30 cellular contexts compared by ENCODE assay signal in the genomic region with DNA sequence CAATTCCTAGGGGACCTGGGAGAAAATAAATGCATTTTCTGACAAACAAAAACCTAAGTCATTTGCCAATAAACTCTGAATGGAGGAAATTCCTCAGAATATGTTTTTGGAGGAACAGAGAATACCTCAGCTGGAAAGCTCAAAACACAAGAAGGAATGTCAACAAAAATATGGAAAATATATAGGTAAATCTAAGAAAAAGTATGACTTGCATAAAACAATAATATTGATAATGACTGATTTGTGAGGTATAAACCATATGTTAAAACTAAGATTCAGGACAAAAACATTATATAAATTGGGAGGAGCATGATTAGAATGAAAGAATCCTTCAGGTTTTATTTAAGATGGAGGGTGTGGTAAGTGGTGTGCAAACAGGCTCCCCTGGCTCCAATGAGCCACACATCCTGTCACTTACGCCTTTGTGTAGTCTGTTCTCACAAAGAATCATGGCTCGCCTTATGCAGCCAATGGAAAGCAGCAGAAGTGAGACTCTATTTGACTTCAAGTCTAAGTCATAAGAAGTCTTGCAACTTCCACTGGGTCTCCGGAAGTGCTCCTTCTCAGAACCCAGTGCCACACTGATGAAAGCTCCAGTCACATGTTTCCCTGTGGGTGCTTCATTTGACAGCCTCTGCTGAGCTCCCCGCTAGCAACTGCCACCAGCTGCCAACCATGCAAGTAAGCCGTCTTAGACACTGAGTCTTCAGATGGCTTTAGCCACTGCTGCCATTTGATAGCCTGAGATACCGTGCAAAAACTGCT. TPM values are rescaled to one million over a fixed set of nuclear protein-coding genes. Genes with fewer than 3 reads are reported as not detected.
DNase-seq lines count a peak whose midpoint lies in the region; FAIRE-seq and TF ChIP-seq lines count a peak whose summit lies in the region.
"Had no signal": no experiment of that assay in that cellular context is flagged by ENCODE, and none has a peak within 500 bp of the region (broad histone marks: within the 10 kb centered on the region; RNA-seq: fewer than 3 reads in every experiment).

No MANE protein-coding gene starts in this region.

- CTCF ChIA-PET in H1 (lab: Charles Lee; ENCODE audit: partially characterized antibody) = no interaction called here

- H2BK15ac ChIP-seq in H1 (ENCODE audit: low read length) = no peak overlapping the region

- no peaks in the 10 kb centered on the region for H3K79me2 ChIP-seq in DOHH2 (ENCODE audit: control insufficient read depth, low read length)
- no peaks in the 10 kb centered on the region for H3K79me2 ChIP-seq in H1 (ENCODE audit: control insufficient read depth in 1 of 2, insufficient read depth in 2 of 2, low read length in 2 of 2)
- no peaks in the 10 kb centered on the region for H3K79me2 ChIP-seq in osteoblast (ENCODE audit: insufficient read depth, low read length)

- H2BK12ac ChIP-seq in H1 (ENCODE audit: low read depth, low read length) = no peak overlapping the region

- H4K91ac ChIP-seq in H1 (replicated peaks; ENCODE audit: insufficient read length, low read length) = peak overlapping the region; percentile 47

- H2AK5ac ChIP-seq in H1 (ENCODE audit: low read depth, low read length) = no peak overlapping the region

- no peak overlapping the region for H3K4ac ChIP-seq in H1 (replicated peaks; ENCODE audit: insufficient read length, low read depth, low read length)

- H3K9me3 ChIP-seq in DOHH2 (ENCODE audit: control insufficient read depth, insufficient read depth, low read length) (no peaks in the 10 kb centered on the region), H1 (ENCODE audit: insufficient read depth in 2 of 2, low read depth in 1 of 2, low read length in 1 of 2) (no peaks in the 10 kb centered on the region), ovary (no peaks in the 10 kb centered on the region), osteoblast (ENCODE audit: low read depth, low read length) (no peaks in the 10 kb centered on the region)
- H3K9me3 ChIP-seq: HAP-1, heart right ventricle, prostate gland, SK-N-SH, tibial nerve had no signal

- TF ChIP-seq POLR2A in H1 (IDR thresholded peaks at IDR 0.05; ENCODE audit: control extremely low read depth in 1 of 2, low read depth in 2 of 2, low read length in 2 of 2) = no peak
- no peak for TF ChIP-seq POLR2A in ovary (IDR thresholded peaks at IDR 0.05)

- DNase-seq in DMS53 (lab: John Stamatoyannopoulos, UW) (peak; percentile 15), DMS53 treated with DMSO at 0.1 percent for 48 hours (lab: John Stamatoyannopoulos, UW; ENCODE audit: unreplicated experiment) (no peak), NCI-H524 (lab: John Stamatoyannopoulos, UW) (peak; percentile 79 to 92), H1 (ENCODE audit: low read depth in 1 of 2, low spot score in 2 of 2) (no peak), ovary (no peak), AG08396 (ENCODE audit: low spot score) (no peak), osteoblast (ENCODE audit: insufficient read length, low spot score, missing footprints) (no peak)
- DNase-seq: activated CD4-positive, alpha-beta T cell treated with anti-CD3 and anti-CD28 coated beads, Interleukin-2, amount 50 U/mL, for 1 hour; activated naive CD4-positive, alpha-beta T cell treated with anti-CD3 and anti-CD28 coated beads for 36 hours; CD4-positive, alpha-beta memory T cell; DMS 273 treated with DMSO at 0.1 percent for 48 hours; effector CD8-positive, alpha-beta T cell; foreskin fibroblast; heart right ventricle; mammary epithelial cell; NCI-H1694; NCI-H2227 treated with DMSO at 0.1 percent for 48 hours; SK-N-SH; stimulated activated CD8-positive, alpha-beta memory T cell treated with anti-CD3 and anti-CD28 coated beads, Interleukin-4, amount 100 ng/mL, for 48 hours had no signal

- H3K36me3 ChIP-seq in DOHH2 (ENCODE audit: control insufficient read depth, low read length) (no peaks in the 10 kb centered on the region), H1 (ENCODE audit: control insufficient read depth in 2 of 4, insufficient read depth in 4 of 4, low read length in 3 of 4) (no peaks in the 10 kb centered on the region), ovary (no peaks in the 10 kb centered on the region), osteoblast (ENCODE audit: insufficient read depth, low read length) (no peaks in the 10 kb centered on the region)
- H3K36me3 ChIP-seq: HAP-1, heart right ventricle, prostate gland, tibial nerve had no signal

- no peak for TF ChIP-seq RAD21 in H1 (IDR thresholded peaks at IDR 0.05 in 1 of 2, conservative IDR thresholded peaks at IDR 0.05 in 1 of 2; ENCODE audit: low read depth in 2 of 2, low read length in 2 of 2)

- H2AFZ ChIP-seq in H1 (ENCODE audit: low read length) (no peak overlapping the region), osteoblast (ENCODE audit: low read length) (no peak overlapping the region)

- H3K23me2 ChIP-seq in H1 (ENCODE audit: low read depth, low read length) = no peaks in the 10 kb centered on the region

- H3K79me1 ChIP-seq in H1 (ENCODE audit: low read depth, low read length) = no peaks in the 10 kb centered on the region

- H2BK5ac ChIP-seq in H1 (ENCODE audit: low read depth, low read length) = no peak overlapping the region

- H3K9ac ChIP-seq in H1 (replicated peaks in 1 of 4; ENCODE audit: extremely low read depth in 1 of 4, low read depth in 3 of 4, low read length in 3 of 4) = no peak overlapping the region
- H3K9ac ChIP-seq: SK-N-SH had no signal

- no peak overlapping the region for H4K8ac ChIP-seq in H1 (ENCODE audit: extremely low read depth, insufficient read depth, low read length)

- intact Hi-C loops in ovary (cut with DNase I) = no loop called here

- 88% methylated on average over 6 of the region's 6 CpGs; no CpG with 5 or more reads in 1 of the 2 experiments for WGBS in H1 (ENCODE audit: extremely low coverage in 1 of 2, insufficient coverage in 1 of 2, insufficient read length in 1 of 2, insufficient replicate concordance in 2 of 2, low coverage in 1 of 2, low lambda C conversion rate in 2 of 2, missing lambda C conversion rate in 1 of 2), 2 experiments
- WGBS in ovary, 3 donors = 86 to 88% (median 87%) methylated on average over 6 of the region's 6 CpGs

- TF ChIP-seq CTCF in DOHH2 (IDR thresholded peaks at IDR 0.05; ENCODE audit: low read depth, low read length, poor library complexity, severe bottlenecking) = no peak
- TF ChIP-seq CTCF in H1 (IDR thresholded peaks at IDR 0.05; ENCODE audit: control extremely low read depth in 1 of 3, insufficient read depth in 1 of 3, low read depth in 1 of 3, low read length in 3 of 3) = no peak
- no peak for TF ChIP-seq CTCF in ovary (IDR thresholded peaks at IDR 0.05)
- no peak for TF ChIP-seq CTCF in osteoblast (IDR thresholded peaks at IDR 0.05; ENCODE audit: extremely low read depth, low read depth, low read length)

- H3K56ac ChIP-seq in H1 (replicated peaks; ENCODE audit: insufficient read length, low read depth, low read length) = no peak overlapping the region

- no peak overlapping the region for H4K5ac ChIP-seq in H1 (ENCODE audit: insufficient read length, low read depth, low read length)

- no peak overlapping the region for H3K18ac ChIP-seq in H1 (ENCODE audit: extremely low read depth, low read length)

- H3K23ac ChIP-seq in H1 (ENCODE audit: insufficient read length) = no peak overlapping the region

- POLR2A ChIA-PET in H1 (lab: Charles Lee; ENCODE audit: partially characterized antibody) = interaction anchor here (0.9 kb wide), 1 partner anchor 9 kb away, joined by 3 read pairs; a partner anchor contains a TSS

- peak overlapping the region; percentile 28 for H3K4me2 ChIP-seq in DOHH2 (ENCODE audit: low read length)
- H3K4me2 ChIP-seq in H1 (ENCODE audit: insufficient read depth in 1 of 2, low read depth in 2 of 2, low read length in 2 of 2) = no peak overlapping the region
- H3K4me2 ChIP-seq in osteoblast (ENCODE audit: insufficient read depth, low read length) = no peak overlapping the region
- H3K4me2 ChIP-seq: SK-N-SH had no signal

- H2BK20ac ChIP-seq in H1 (ENCODE audit: low read length) = no peak overlapping the region

- H4K20me1 ChIP-seq in DOHH2 (ENCODE audit: control insufficient read depth, insufficient read depth, low read depth, low read length) (no peaks in the 10 kb centered on the region), H1 (replicated peaks in 1 of 2; ENCODE audit: control insufficient read depth in 1 of 2, insufficient read depth in 2 of 2, low read length in 2 of 2) (no peaks in the 10 kb centered on the region), osteoblast (ENCODE audit: insufficient read depth, low read length) (no peaks in the 10 kb centered on the region)

- no peaks in the 10 kb centered on the region for H3K9me2 ChIP-seq in DOHH2 (replicated peaks; ENCODE audit: control insufficient read depth, low read length)
- H3K9me2 ChIP-seq: SK-N-SH had no signal

- peak overlapping the region; percentile 5; the same call in 1 of the 2 replicates for H3K4me3 ChIP-seq in DOHH2 (ENCODE audit: low read length)
- no peak overlapping the region for H3K4me3 ChIP-seq in H1 (ENCODE audit: extremely low read depth in 1 of 4, insufficient read depth in 2 of 4, low read depth in 3 of 4, low read length in 4 of 4)
- no peak overlapping the region for H3K4me3 ChIP-seq in ovary
- no peak overlapping the region for H3K4me3 ChIP-seq in osteoblast (ENCODE audit: insufficient read depth, low read length)
- H3K4me3 ChIP-seq: HAP-1, heart right ventricle, prostate gland, tibial nerve had no signal

- no peak overlapping the region for H2BK120ac ChIP-seq in H1 (replicated peaks; ENCODE audit: low read depth, low read length)

- peak overlapping the region; percentile 47 for H3K27ac ChIP-seq in DOHH2 (ENCODE audit: low read depth, low read length)
- H3K27ac ChIP-seq in H1 (ENCODE audit: low read depth, low read length) = no peak overlapping the region
- H3K27ac ChIP-seq in ovary = no peak overlapping the region
- no peak overlapping the region for H3K27ac ChIP-seq in osteoblast (ENCODE audit: low read depth, low read length)
- H3K27ac ChIP-seq: 22Rv1, heart right ventricle, HL-60, prostate gland, tibial nerve, VCaP had no signal

- no peak overlapping the region for H3K14ac ChIP-seq in H1 (ENCODE audit: insufficient read length)

- no peak for FAIRE-seq in H1 (lab: Jason Lieb, UNC)
- FAIRE-seq: bronchial epithelial cell, colon, GM12892 had no signal

- no peaks in the 10 kb centered on the region for H3K27me3 ChIP-seq in DOHH2 (ENCODE audit: control insufficient read depth, low read length)
- H3K27me3 ChIP-seq in H1 (replicated peaks in 1 of 4; ENCODE audit: control insufficient read depth in 3 of 4, extremely low read depth in 1 of 4, insufficient read depth in 3 of 4, low read length in 3 of 4) = no peaks in the 10 kb centered on the region
- H3K27me3 ChIP-seq in ovary = no peaks in the 10 kb centered on the region
- H3K27me3 ChIP-seq in osteoblast (ENCODE audit: insufficient read depth, low read length) = peaks cover 13% of the 10 kb centered on the region

- H3F3A ChIP-seq in DOHH2 (ENCODE audit: control insufficient read depth, insufficient read depth) = 0 out of 2 replicates have a peak, but pooled peaks cover 5% of the 10 kb centered on the region

- TF ChIP-seq EP300 in H1 (IDR thresholded peaks at IDR 0.05; ENCODE audit: borderline replicate concordance in 1 of 2, low read depth in 2 of 2, low read length in 2 of 2) (no peak), ovary (IDR thresholded peaks at IDR 0.05) (no peak)

- H3K4me1 ChIP-seq in DOHH2 (ENCODE audit: control insufficient read depth, low read length) = peaks cover 60% of the 10 kb centered on the region
- no peaks in the 10 kb centered on the region for H3K4me1 ChIP-seq in H1 (replicated peaks in 1 of 4; ENCODE audit: control insufficient read depth in 3 of 4, insufficient read depth in 4 of 4, low read length in 3 of 4)
- no peaks in the 10 kb centered on the region for H3K4me1 ChIP-seq in ovary (ENCODE audit: insufficient read depth)
- H3K4me1 ChIP-seq in osteoblast (ENCODE audit: insufficient read depth, low read length) = no peaks in the 10 kb centered on the region
- H3K4me1 ChIP-seq: HAP-1, prostate gland, tibial nerve had no signal

RNA-seq across cellular contexts. Expression of a gene that starts 8.1 kb away (rescaled TPM):
- 0.61 TPM in 1 of 2 replicates, not detected in the other for total RNA-seq in H1 (2021; fragmentation: NEBNext Ultra II Directional; extraction: Animal tissue kit (Norgen Biotek cat#: 25700))
- polyA plus RNA-seq in H1 (2011; rRNA removed) = 0.08 and 0.29 TPM in 2 replicates
- polyA plus RNA-seq in H1 (2011; cell fraction: cytosol; rRNA removed) = 0.14 TPM
- polyA plus RNA-seq in H1 (2011; cell fraction: nucleus; rRNA removed) = 0.57 TPM
- 0.59 to 1.0 TPM in 2 of 4 replicates, not detected in the others for polyA plus RNA-seq in H1 (2012, experiment 1 of 2)
- not detected for polyA plus RNA-seq in H1 (2012, experiment 2 of 2)
- polyA plus RNA-seq in H1 (2013, experiment 1 of 2) = 0.06 TPM
- polyA plus RNA-seq in H1 (2013, experiment 2 of 2) = 0.17 TPM
- polyA minus RNA-seq in H1 (2011; rRNA and poly(A)+ RNA removed) = 0.95 and 1.7 TPM in 2 replicates
- polyA minus RNA-seq in H1 (2011; cell fraction: cytosol; rRNA and poly(A)+ RNA removed) = not detected
- polyA minus RNA-seq in H1 (2011; cell fraction: nucleus; rRNA and poly(A)+ RNA removed) = not detected
- total RNA-seq in ovary = 10 to 100 TPM in 1 of 7 donors, 1 to 10 TPM in 3, under 1 TPM in 2, not detected in 1; 0.24 to 13.1 (median 1.4) TPM
- polyA plus RNA-seq in ovary = under 1 TPM; 0.12 to 0.75 TPM
- total RNA-seq in osteoblast = not detected in 2 replicates
- total RNA-seq: activated naive CD4-positive, alpha-beta T cell treated with anti-CD3 and anti-CD28 coated beads for 36 hours; CD4-positive, alpha-beta memory T cell had no signal
- polyA plus RNA-seq: CD4-positive, alpha-beta memory T cell; esophagus had no signal

RNA-seq across cellular contexts. Expression of a gene that starts 8.2 kb away (rescaled TPM):
- 21.9 and 26.5 TPM in 2 replicates for total RNA-seq in H1 (2021; fragmentation: NEBNext Ultra II Directional; extraction: Animal tissue kit (Norgen Biotek cat#: 25700))
- polyA plus RNA-seq in H1 (2011; rRNA removed) (2.8 and 4.0 TPM in 2 replicates), ovary (10 to 100 TPM; 12.7 to 22.4 TPM)
- polyA plus RNA-seq in H1 (2011; cell fraction: cytosol; rRNA removed) = 7.9 TPM
- 5.3 TPM for polyA plus RNA-seq in H1 (2011; cell fraction: nucleus; rRNA removed)
- 12.1 to 26.7 TPM (median 15.7 TPM) in 4 replicates for polyA plus RNA-seq in H1 (2012, experiment 1 of 2)
- 0.89 TPM for polyA plus RNA-seq in H1 (2012, experiment 2 of 2)
- polyA plus RNA-seq in H1 (2013, experiment 1 of 2) = 17.5 TPM
- 19.3 TPM for polyA plus RNA-seq in H1 (2013, experiment 2 of 2)
- polyA minus RNA-seq in H1 (2011; rRNA and poly(A)+ RNA removed) = 9.4 and 10.9 TPM in 2 replicates
- polyA minus RNA-seq in H1 (2011; cell fraction: cytosol; rRNA and poly(A)+ RNA removed) = 8.0 TPM
- 9.2 TPM for polyA minus RNA-seq in H1 (2011; cell fraction: nucleus; rRNA and poly(A)+ RNA removed)
- total RNA-seq in ovary (10 to 100 TPM; 19.4 to 25.0 (median 22.8) TPM), osteoblast (31.5 and 33.7 TPM in 2 replicates)

RNA-seq across cellular contexts. Expression of a gene that starts 43.3 kb away (rescaled TPM):
- total RNA-seq in H1 (2021; fragmentation: NEBNext Ultra II Directional; extraction: Animal tissue kit (Norgen Biotek cat#: 25700)) = 39.1 and 41.1 TPM in 2 replicates
- polyA plus RNA-seq in H1 (2011; rRNA removed) (15.8 and 21.9 TPM in 2 replicates), ovary (10 to 100 TPM; 48.6 to 67.6 TPM)
- 27.0 TPM for polyA plus RNA-seq in H1 (2011; cell fraction: cytosol; rRNA removed)
- polyA plus RNA-seq in H1 (2011; cell fraction: nucleus; rRNA removed) = 8.5 TPM
- 25.5 to 39.8 TPM (median 27.2 TPM) in 4 replicates for polyA plus RNA-seq in H1 (2012, experiment 1 of 2)
- 17.5 TPM for polyA plus RNA-seq in H1 (2012, experiment 2 of 2)
- 31.9 TPM for polyA plus RNA-seq in H1 (2013, experiment 1 of 2)
- polyA plus RNA-seq in H1 (2013, experiment 2 of 2) = 35.1 TPM
- polyA minus RNA-seq in H1 (2011; rRNA and poly(A)+ RNA removed) = 10.4 and 12.2 TPM in 2 replicates
- polyA minus RNA-seq in H1 (2011; cell fraction: cytosol; rRNA and poly(A)+ RNA removed) = 10.7 TPM
- polyA minus RNA-seq in H1 (2011; cell fraction: nucleus; rRNA and poly(A)+ RNA removed) = 15.3 TPM
- total RNA-seq in ovary (10 to 100 TPM; 19.4 to 58.6 (median 43.3) TPM), osteoblast (32.6 and 43.3 TPM in 2 replicates)

Comparison
In these comparisons a context has a peak if more than half of its experiments do, and no peak if none do; other contexts are left out.
1. DNase-seq: peak in DMS53 (single experiment) and NCI-H524 (2 of 2); none in DMS53 treated with DMSO at 0.1 percent for 48 hours (single experiment), H1 (0 of 2), ovary (0 of 5), AG08396 (single experiment) and osteoblast (single experiment).